Comparison of ENCODE assay signal across 15 cellular contexts in genomic region chr13:91318886-91319285, GRCh38. TPM values are rescaled to one million over a fixed set of nuclear protein-coding genes. Genes with fewer than 3 reads are reported as not detected.
A peak's percentile ranks its signal among the peaks of the same experiment; 100 is the strongest.
DNase-seq lines count a peak whose midpoint lies in the region; ATAC-seq and TF ChIP-seq lines count a peak whose summit lies in the region.
"Had no signal": no experiment of that assay in that cellular context is flagged by ENCODE, and none has a peak within 500 bp of the region (broad histone marks: within the 10 kb centered on the region; RNA-seq: fewer than 3 reads in every experiment).

No MANE protein-coding gene starts in this region.

- no peak for DNase-seq in neural progenitor cell (ENCODE audit: low spot score)
- DNase-seq in HUDEP-2 (lab: John Stamatoyannopoulos, UW; ENCODE audit: unreplicated experiment in 76 of 76): no peak
- DNase-seq in activated naive CD4-positive, alpha-beta T cell treated with anti-CD3 and anti-CD28 coated beads for 36 hours: no peak
- no peak for DNase-seq in SKM-1 treated with dmso at 0.1 percent for 144 hours (lab: John Stamatoyannopoulos, UW; ENCODE audit: unreplicated experiment)
- DNase-seq: DMS 273 treated with DMSO at 0.1 percent for 48 hours, NCI-H2107, NCI-H748 treated with DMSO at 0.1 percent for 48 hours, Peyer's patch, SHP77, T-helper 17 cell had no signal

- no peak overlapping the region for H3K27ac Mint-ChIP-seq in neural progenitor cell
- no peak overlapping the region for H3K27ac Mint-ChIP-seq in activated naive CD4-positive, alpha-beta T cell treated with anti-CD3 and anti-CD28 coated beads for 36 hours
- H3K27ac Mint-ChIP-seq: IgD-negative memory B cell, T-helper 17 cell had no signal

- no peak overlapping the region for H3K4me3 Mint-ChIP-seq in neural progenitor cell
- no peak overlapping the region for H3K4me3 Mint-ChIP-seq in activated naive CD4-positive, alpha-beta T cell treated with anti-CD3 and anti-CD28 coated beads for 36 hours
- H3K4me3 Mint-ChIP-seq: IgD-negative memory B cell, T-helper 17 cell had no signal

- H3K4me2 ChIP-seq in neural progenitor cell: no peak overlapping the region

- H3K27me3 Mint-ChIP-seq in neural progenitor cell (ENCODE audit: insufficient read depth, low read depth): no peaks in the 10 kb centered on the region
- H3K27me3 Mint-ChIP-seq in activated naive CD4-positive, alpha-beta T cell treated with anti-CD3 and anti-CD28 coated beads for 36 hours (ENCODE audit: low read depth): peaks cover 2% of the 10 kb centered on the region

- no peaks in the 10 kb centered on the region for H3K4me1 Mint-ChIP-seq in neural progenitor cell
- peaks cover 13% of the 10 kb centered on the region for H3K4me1 Mint-ChIP-seq in activated naive CD4-positive, alpha-beta T cell treated with anti-CD3 and anti-CD28 coated beads for 36 hours (ENCODE audit: low read depth)

- H3F3A ChIP-seq in neural progenitor cell (ENCODE audit: low read depth): no peaks in the 10 kb centered on the region

- peak overlapping the region; percentile 73 for H2AFZ ChIP-seq in neural progenitor cell (replicated peaks)

- no peak overlapping the region for H3K9ac ChIP-seq in neural progenitor cell

- H3K36me3 Mint-ChIP-seq in neural progenitor cell: no peaks in the 10 kb centered on the region
- no peaks in the 10 kb centered on the region for H3K36me3 Mint-ChIP-seq in activated naive CD4-positive, alpha-beta T cell treated with anti-CD3 and anti-CD28 coated beads for 36 hours (ENCODE audit: low read depth)
- H3K36me3 Mint-ChIP-seq: IgD-negative memory B cell had no signal

- no peaks in the 10 kb centered on the region for H3K79me2 ChIP-seq in neural progenitor cell (ENCODE audit: low read depth)

- intact Hi-C loops in activated naive CD4-positive, alpha-beta T cell treated with anti-CD3 and anti-CD28 coated beads for 36 hours (cut with micrococcal nuclease): no loop called here

- H3K27ac ChIP-seq in neural progenitor cell: no peak overlapping the region
- H3K27ac ChIP-seq: Peyer's patch had no signal

- no peaks in the 10 kb centered on the region for H3K27me3 ChIP-seq in neural progenitor cell
- H3K27me3 ChIP-seq: Peyer's patch had no signal

- no peak for TF ChIP-seq CTCF in neural progenitor cell (IDR thresholded peaks at IDR 0.05)

- H3K9me3 Mint-ChIP-seq in neural progenitor cell: no peaks in the 10 kb centered on the region
- no peaks in the 10 kb centered on the region for H3K9me3 Mint-ChIP-seq in activated naive CD4-positive, alpha-beta T cell treated with anti-CD3 and anti-CD28 coated beads for 36 hours

- H3K36me3 ChIP-seq in neural progenitor cell: no peaks in the 10 kb centered on the region
- H3K36me3 ChIP-seq: Peyer's patch had no signal

- H4K20me1 ChIP-seq in neural progenitor cell (ENCODE audit: low read depth): no peaks in the 10 kb centered on the region

- H3K4me3 ChIP-seq in neural progenitor cell: no peak overlapping the region
- H3K4me3 ChIP-seq: Peyer's patch had no signal

- peaks cover 9% of the 10 kb centered on the region for H3K4me1 ChIP-seq in neural progenitor cell
- H3K4me1 ChIP-seq: Peyer's patch had no signal

- CTCF ChIA-PET in activated naive CD4-positive, alpha-beta T cell treated with anti-CD3 and anti-CD28 coated beads for 36 hours (lab: Charles Lee): interaction anchor here (1.0 kb wide), 1 partner anchor 30 kb away, joined by 3 read pairs; no protein-coding TSS in a partner anchor

- no peaks in the 10 kb centered on the region for H3K9me3 ChIP-seq in neural progenitor cell (ENCODE audit: low read depth)
- H3K9me3 ChIP-seq: Peyer's patch had no signal

- peak; percentile 55 for ATAC-seq in GM19351 (IDR thresholded peaks at IDR 0.05; ENCODE audit: unreplicated experiment)
- peak; percentile 60 for ATAC-seq in GM21723 (IDR thresholded peaks at IDR 0.05; ENCODE audit: unreplicated experiment)
- peak; percentile 56 for ATAC-seq in HG03432 (IDR thresholded peaks at IDR 0.05; ENCODE audit: unreplicated experiment)
- ATAC-seq: SK-N-SH treated with all-trans-retinoic acid at 6 μM for 48 hours, T-helper 17 cell had no signal

RNA-seq across cellular contexts. Expression of gene MIR17HG, which starts 28.6 kb away (rescaled TPM):
- total RNA-seq in neural progenitor cell (ENCODE audit: low replicate concordance): 53.4 and 69.7 TPM in 2 replicates
- total RNA-seq in activated naive CD4-positive, alpha-beta T cell treated with anti-CD3 and anti-CD28 coated beads for 36 hours: 10 to 100 TPM; 11.7 to 12.9 TPM
